Comparison of ENCODE assay signal across 1 cellular context in the genomic region with DNA sequence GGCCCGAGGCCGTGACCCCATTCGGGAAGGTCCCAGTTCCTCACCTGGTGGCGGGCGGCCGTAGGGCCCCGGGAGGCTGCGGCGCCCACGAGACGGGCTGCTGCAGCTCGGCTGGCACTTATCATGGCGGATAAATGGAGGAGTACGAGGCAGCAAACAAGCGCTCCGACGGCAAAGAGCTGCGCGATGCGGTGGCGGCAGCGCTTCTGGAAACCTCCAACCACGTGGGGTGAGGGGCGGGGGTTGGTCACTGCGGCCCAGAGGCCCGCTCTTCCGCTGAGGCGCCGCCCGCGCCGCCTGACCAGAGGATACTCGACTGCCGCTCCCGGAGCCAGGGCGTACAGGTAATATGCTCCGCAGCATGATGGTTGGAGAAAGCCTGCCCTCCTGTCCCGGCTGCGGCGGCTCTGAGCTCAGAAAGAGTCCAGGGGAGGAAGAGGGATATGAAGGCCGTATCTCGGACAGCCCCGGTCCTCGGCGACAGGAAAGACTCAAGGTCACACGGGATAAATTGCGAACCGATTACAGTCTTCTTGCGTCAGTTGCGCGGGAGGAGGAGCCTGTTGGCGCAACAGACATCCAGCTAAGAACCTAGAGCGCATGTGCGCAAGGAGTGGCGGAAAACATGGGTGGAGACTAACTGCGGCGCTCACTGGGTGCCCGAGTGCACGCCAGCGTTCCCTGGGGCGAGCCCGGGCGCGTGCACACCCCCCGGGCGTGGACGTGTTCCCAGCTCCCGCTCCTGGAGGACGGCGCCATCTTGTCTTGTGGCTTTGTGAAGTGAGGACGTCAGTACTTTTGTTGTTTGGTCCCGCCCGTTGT.
TF ChIP-seq lines count a peak whose summit lies in the region.

A gene (minus strand): TSS at position 208 of the 822 bp plus-strand sequence. CDS start 83 bp downstream, at position 125.

TF ChIP-seq in HepG2, 621 proteins besides CTCF, POLR2A, EP300 and RAD21 (continued from another document and continues in another):
- TF ChIP-seq ZNF30 (CRISPR knock-in tag; IDR thresholded peaks at IDR 0.05) (peak; percentile 95; the same call in 1 of the 2 replicates), ZNF552 (CRISPR knock-in tag; IDR thresholded peaks at IDR 0.05; ENCODE audit: borderline replicate concordance) (0 out of 2 replicates have a peak, but pooled peaks have one; percentile 54), REL (CRISPR knock-in tag; conservative IDR thresholded peaks at IDR 0.05) (peak; percentile 92; the same call in 1 of the 2 replicates), RCOR2 (CRISPR knock-in tag; IDR thresholded peaks at IDR 0.05) (no peak), SP2 (CRISPR knock-in tag; IDR thresholded peaks at IDR 0.05) (peak; percentile 60; the same call in 1 of the 2 replicates), ZNF224 (CRISPR knock-in tag; IDR thresholded peaks at IDR 0.05) (0 out of 2 replicates have a peak, but pooled peaks have one; percentile 25), SP5 (CRISPR knock-in tag; IDR thresholded peaks at IDR 0.05; ENCODE audit: borderline replicate concordance, low read depth) (no peak), ZNF143 (CRISPR knock-in tag; IDR thresholded peaks at IDR 0.05) (no peak; the same call in 1 of the 2 replicates), SRSF9 (IDR thresholded peaks at IDR 0.05; ENCODE audit: borderline replicate concordance, insufficient read depth, low read depth, low read length, poor library complexity, severe bottlenecking) (no peak), NRL (CRISPR knock-in tag; IDR thresholded peaks at IDR 0.05; ENCODE audit: borderline replicate concordance) (peak; percentile 80), KDM4B (CRISPR knock-in tag; IDR thresholded peaks at IDR 0.05) (peak; percentile 70), FOXC1 (CRISPR knock-in tag; IDR thresholded peaks at IDR 0.05; ENCODE audit: borderline replicate concordance) (peak; percentile 98), ZEB1 (IDR thresholded peaks at IDR 0.05; ENCODE audit: insufficient replicate concordance, low read depth) (no peak), CEBPB (IDR thresholded peaks at IDR 0.05; ENCODE audit: borderline replicate concordance, low read depth, low read length) (peak; percentile 98), SRSF4 (IDR thresholded peaks at IDR 0.05; ENCODE audit: low read depth, low read length, poor library complexity, severe bottlenecking) (no peak), NFIC (IDR thresholded peaks at IDR 0.05; ENCODE audit: low read length) (peak; percentile 39; the same call in 1 of the 2 replicates), SCMH1 (CRISPR knock-in tag; IDR thresholded peaks at IDR 0.05; ENCODE audit: borderline replicate concordance) (no peak), SOX13 (IDR thresholded peaks at IDR 0.05) (no peak), SOX13 (CRISPR knock-in tag; conservative IDR thresholded peaks at IDR 0.05 in 1 of 2, IDR thresholded peaks at IDR 0.05 in 1 of 2) (peak in 1 of 2 experiments; percentile 48; a peak in 2 of 4 replicates), ZNF549 (CRISPR knock-in tag; IDR thresholded peaks at IDR 0.05) (no peak)
- TF ChIP-seq, protein P1, sequence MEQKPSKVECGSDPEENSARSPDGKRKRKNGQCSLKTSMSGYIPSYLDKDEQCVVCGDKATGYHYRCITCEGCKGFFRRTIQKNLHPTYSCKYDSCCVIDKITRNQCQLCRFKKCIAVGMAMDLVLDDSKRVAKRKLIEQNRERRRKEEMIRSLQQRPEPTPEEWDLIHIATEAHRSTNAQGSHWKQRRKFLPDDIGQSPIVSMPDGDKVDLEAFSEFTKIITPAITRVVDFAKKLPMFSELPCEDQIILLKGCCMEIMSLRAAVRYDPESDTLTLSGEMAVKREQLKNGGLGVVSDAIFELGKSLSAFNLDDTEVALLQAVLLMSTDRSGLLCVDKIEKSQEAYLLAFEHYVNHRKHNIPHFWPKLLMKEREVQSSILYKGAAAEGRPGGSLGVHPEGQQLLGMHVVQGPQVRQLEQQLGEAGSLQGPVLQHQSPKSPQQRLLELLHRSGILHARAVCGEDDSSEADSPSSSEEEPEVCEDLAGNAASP (CRISPR knock-in tag; IDR thresholded peaks at IDR 0.05; ENCODE audit: borderline replicate concordance) = peak; percentile 43; the same call in 1 of the 2 replicates
- TF ChIP-seq, protein P2, sequence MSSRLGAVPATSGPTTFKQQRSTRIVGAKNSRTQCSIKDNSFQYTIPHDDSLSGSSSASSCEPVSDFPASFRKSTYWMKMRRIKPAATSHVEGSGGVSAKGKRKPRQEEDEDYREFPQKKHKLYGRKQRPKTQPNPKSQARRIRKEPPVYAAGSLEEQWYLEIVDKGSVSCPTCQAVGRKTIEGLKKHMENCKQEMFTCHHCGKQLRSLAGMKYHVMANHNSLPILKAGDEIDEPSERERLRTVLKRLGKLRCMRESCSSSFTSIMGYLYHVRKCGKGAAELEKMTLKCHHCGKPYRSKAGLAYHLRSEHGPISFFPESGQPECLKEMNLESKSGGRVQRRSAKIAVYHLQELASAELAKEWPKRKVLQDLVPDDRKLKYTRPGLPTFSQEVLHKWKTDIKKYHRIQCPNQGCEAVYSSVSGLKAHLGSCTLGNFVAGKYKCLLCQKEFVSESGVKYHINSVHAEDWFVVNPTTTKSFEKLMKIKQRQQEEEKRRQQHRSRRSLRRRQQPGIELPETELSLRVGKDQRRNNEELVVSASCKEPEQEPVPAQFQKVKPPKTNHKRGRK (CRISPR knock-in tag; IDR thresholded peaks at IDR 0.05) = no peak
- TF ChIP-seq, protein P3, sequence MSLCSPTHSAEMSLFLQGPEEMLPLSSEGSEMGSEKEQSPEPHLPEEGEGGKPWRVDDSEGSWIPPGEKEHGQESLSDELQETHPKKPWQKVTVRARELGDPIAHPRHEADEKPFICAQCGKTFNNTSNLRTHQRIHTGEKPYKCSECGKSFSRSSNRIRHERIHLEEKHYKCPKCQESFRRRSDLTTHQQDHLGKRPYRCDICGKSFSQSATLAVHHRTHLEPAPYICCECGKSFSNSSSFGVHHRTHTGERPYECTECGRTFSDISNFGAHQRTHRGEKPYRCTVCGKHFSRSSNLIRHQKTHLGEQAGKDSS (CRISPR knock-in tag; IDR thresholded peaks at IDR 0.05; ENCODE audit: borderline replicate concordance, low read depth) = 0 out of 2 replicates have a peak, but pooled peaks have one; percentile 33
- TF ChIP-seq, protein P4, sequence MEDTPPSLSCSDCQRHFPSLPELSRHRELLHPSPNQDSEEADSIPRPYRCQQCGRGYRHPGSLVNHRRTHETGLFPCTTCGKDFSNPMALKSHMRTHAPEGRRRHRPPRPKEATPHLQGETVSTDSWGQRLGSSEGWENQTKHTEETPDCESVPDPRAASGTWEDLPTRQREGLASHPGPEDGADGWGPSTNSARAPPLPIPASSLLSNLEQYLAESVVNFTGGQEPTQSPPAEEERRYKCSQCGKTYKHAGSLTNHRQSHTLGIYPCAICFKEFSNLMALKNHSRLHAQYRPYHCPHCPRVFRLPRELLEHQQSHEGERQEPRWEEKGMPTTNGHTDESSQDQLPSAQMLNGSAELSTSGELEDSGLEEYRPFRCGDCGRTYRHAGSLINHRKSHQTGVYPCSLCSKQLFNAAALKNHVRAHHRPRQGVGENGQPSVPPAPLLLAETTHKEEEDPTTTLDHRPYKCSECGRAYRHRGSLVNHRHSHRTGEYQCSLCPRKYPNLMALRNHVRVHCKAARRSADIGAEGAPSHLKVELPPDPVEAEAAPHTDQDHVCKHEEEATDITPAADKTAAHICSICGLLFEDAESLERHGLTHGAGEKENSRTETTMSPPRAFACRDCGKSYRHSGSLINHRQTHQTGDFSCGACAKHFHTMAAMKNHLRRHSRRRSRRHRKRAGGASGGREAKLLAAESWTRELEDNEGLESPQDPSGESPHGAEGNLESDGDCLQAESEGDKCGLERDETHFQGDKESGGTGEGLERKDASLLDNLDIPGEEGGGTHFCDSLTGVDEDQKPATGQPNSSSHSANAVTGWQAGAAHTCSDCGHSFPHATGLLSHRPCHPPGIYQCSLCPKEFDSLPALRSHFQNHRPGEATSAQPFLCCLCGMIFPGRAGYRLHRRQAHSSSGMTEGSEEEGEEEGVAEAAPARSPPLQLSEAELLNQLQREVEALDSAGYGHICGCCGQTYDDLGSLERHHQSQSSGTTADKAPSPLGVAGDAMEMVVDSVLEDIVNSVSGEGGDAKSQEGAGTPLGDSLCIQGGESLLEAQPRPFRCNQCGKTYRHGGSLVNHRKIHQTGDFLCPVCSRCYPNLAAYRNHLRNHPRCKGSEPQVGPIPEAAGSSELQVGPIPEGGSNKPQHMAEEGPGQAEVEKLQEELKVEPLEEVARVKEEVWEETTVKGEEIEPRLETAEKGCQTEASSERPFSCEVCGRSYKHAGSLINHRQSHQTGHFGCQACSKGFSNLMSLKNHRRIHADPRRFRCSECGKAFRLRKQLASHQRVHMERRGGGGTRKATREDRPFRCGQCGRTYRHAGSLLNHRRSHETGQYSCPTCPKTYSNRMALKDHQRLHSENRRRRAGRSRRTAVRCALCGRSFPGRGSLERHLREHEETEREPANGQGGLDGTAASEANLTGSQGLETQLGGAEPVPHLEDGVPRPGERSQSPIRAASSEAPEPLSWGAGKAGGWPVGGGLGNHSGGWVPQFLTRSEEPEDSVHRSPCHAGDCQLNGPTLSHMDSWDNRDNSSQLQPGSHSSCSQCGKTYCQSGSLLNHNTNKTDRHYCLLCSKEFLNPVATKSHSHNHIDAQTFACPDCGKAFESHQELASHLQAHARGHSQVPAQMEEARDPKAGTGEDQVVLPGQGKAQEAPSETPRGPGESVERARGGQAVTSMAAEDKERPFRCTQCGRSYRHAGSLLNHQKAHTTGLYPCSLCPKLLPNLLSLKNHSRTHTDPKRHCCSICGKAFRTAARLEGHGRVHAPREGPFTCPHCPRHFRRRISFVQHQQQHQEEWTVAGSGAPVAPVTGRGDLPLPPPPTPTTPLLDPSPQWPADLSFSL (CRISPR knock-in tag; IDR thresholded peaks at IDR 0.05) = no peak
- TF ChIP-seq, protein P5, sequence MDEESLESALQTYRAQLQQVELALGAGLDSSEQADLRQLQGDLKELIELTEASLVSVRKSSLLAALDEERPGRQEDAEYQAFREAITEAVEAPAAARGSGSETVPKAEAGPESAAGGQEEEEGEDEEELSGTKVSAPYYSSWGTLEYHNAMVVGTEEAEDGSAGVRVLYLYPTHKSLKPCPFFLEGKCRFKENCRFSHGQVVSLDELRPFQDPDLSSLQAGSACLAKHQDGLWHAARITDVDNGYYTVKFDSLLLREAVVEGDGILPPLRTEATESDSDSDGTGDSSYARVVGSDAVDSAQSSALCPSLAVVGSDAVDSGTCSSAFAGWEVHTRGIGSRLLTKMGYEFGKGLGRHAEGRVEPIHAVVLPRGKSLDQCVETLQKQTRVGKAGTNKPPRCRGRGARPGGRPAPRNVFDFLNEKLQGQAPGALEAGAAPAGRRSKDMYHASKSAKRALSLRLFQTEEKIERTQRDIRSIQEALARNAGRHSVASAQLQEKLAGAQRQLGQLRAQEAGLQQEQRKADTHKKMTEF (CRISPR knock-in tag; IDR thresholded peaks at IDR 0.05) = peak; percentile 97
- TF ChIP-seq, protein P6, sequence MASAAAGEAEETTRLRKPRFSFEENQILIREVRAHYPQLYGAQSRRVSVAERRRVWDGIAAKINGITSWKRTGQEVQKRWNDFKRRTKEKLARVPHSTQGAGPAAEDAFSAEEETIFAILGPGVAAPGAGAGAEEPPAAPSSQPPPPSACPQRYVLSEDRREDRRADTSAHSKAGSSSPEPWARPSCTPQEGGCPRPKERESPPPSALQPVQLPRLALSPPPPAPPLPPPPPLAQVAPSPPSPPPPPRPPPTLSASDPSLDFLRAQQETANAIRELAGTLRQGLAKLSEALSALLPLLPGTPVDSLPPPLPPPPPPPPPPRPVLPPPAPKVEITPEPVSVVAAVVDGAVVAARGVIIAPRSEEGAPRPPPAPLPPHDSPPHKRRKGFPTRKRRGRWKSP (CRISPR knock-in tag; IDR thresholded peaks at IDR 0.05) = peak; percentile 94
- TF ChIP-seq, protein P7, sequence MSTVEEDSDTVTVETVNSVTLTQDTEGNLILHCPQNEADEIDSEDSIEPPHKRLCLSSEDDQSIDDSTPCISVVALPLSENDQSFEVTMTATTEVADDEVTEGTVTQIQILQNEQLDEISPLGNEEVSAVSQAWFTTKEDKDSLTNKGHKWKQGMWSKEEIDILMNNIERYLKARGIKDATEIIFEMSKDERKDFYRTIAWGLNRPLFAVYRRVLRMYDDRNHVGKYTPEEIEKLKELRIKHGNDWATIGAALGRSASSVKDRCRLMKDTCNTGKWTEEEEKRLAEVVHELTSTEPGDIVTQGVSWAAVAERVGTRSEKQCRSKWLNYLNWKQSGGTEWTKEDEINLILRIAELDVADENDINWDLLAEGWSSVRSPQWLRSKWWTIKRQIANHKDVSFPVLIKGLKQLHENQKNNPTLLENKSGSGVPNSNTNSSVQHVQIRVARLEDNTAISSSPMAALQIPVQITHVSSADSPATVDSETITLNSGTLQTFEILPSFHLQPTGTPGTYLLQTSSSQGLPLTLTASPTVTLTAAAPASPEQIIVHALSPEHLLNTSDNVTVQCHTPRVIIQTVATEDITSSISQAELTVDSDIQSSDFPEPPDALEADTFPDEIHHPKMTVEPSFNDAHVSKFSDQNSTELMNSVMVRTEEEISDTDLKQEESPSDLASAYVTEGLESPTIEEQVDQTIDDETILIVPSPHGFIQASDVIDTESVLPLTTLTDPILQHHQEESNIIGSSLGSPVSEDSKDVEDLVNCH (CRISPR knock-in tag; IDR thresholded peaks at IDR 0.05) = peak; percentile 81; the same call in 1 of the 2 replicates
- TF ChIP-seq, protein P8, sequence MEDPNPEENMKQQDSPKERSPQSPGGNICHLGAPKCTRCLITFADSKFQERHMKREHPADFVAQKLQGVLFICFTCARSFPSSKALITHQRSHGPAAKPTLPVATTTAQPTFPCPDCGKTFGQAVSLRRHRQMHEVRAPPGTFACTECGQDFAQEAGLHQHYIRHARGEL (CRISPR knock-in tag; IDR thresholded peaks at IDR 0.05) = no peak; the same call in 1 of the 2 replicates
- TF ChIP-seq, protein P9, sequence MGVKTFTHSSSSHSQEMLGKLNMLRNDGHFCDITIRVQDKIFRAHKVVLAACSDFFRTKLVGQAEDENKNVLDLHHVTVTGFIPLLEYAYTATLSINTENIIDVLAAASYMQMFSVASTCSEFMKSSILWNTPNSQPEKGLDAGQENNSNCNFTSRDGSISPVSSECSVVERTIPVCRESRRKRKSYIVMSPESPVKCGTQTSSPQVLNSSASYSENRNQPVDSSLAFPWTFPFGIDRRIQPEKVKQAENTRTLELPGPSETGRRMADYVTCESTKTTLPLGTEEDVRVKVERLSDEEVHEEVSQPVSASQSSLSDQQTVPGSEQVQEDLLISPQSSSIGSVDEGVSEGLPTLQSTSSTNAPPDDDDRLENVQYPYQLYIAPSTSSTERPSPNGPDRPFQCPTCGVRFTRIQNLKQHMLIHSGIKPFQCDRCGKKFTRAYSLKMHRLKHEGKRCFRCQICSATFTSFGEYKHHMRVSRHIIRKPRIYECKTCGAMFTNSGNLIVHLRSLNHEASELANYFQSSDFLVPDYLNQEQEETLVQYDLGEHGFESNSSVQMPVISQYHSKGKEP (CRISPR knock-in tag; IDR thresholded peaks at IDR 0.05) = peak; percentile 44
- TF ChIP-seq, protein P10, sequence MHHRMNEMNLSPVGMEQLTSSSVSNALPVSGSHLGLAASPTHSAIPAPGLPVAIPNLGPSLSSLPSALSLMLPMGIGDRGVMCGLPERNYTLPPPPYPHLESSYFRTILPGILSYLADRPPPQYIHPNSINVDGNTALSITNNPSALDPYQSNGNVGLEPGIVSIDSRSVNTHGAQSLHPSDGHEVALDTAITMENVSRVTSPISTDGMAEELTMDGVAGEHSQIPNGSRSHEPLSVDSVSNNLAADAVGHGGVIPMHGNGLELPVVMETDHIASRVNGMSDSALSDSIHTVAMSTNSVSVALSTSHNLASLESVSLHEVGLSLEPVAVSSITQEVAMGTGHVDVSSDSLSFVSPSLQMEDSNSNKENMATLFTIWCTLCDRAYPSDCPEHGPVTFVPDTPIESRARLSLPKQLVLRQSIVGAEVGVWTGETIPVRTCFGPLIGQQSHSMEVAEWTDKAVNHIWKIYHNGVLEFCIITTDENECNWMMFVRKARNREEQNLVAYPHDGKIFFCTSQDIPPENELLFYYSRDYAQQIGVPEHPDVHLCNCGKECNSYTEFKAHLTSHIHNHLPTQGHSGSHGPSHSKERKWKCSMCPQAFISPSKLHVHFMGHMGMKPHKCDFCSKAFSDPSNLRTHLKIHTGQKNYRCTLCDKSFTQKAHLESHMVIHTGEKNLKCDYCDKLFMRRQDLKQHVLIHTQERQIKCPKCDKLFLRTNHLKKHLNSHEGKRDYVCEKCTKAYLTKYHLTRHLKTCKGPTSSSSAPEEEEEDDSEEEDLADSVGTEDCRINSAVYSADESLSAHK (CRISPR knock-in tag; IDR thresholded peaks at IDR 0.05; ENCODE audit: borderline replicate concordance) = no peak
